In the genomic region with DNA sequence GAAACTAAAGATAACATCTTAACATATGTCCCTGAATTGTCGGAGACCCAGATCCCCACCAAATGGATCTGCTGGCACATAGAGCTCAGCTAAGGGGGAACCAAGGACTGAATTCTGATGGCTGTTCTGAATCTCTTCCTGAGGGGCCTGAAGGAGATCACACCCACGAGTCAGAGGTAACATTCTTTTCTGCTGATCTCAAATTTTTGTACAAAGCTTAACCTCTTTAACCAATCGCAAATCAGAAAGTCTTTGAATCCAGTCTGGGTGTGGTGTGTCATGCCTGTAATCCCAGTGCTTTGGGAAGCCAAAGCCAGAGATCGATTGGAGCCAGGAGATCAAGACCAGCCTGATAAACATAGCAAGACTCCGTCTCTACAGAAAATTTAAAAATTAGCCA, we compare ENCODE assay signal across 18 cellular contexts.
DNase-seq lines count a peak whose midpoint lies in the region; ATAC-seq and TF ChIP-seq lines count a peak whose summit lies in the region.
"Had no signal": no experiment of that assay in that cellular context is flagged by ENCODE, and none has a peak within 500 bp of the region (broad histone marks: within the 10 kb centered on the region; RNA-seq: fewer than 3 reads in every experiment).

No MANE protein-coding gene starts in this region.

- no peak; the same call in 1 of the 2 replicates for ATAC-seq in PC-3
- ATAC-seq in stimulated activated naive CD8-positive, alpha-beta T cell treated with anti-CD3 and anti-CD28 coated beads, Interleukin-15, Interleukin-2, amounts not matched to agents 100 U/mL and 50 U/mL, for 24 hours, result no peak
- no peak for ATAC-seq in HG02588 (IDR thresholded peaks at IDR 0.05; ENCODE audit: unreplicated experiment)
- ATAC-seq in GM18519 (IDR thresholded peaks at IDR 0.05; ENCODE audit: low FRiP score, unreplicated experiment), result no peak

- H2AFZ ChIP-seq in PC-3 (ENCODE audit: low read length), result peak overlapping the region; percentile 21
- H2AFZ ChIP-seq in osteoblast (ENCODE audit: low read length), result peak overlapping the region; percentile 27

- no peaks in the 10 kb centered on the region for H3K9me2 ChIP-seq in PC-3 (replicated peaks; ENCODE audit: low read length)

- no TSS peak for BruUV-seq in PC-3 (replicated peaks; lab: Mats Ljungman, UMichigan)

- DNase-seq in ELF-1 (ENCODE audit: low read depth, low spot score) (peak; percentile 35), PC-3 (peak; percentile 61), endothelial cell (ENCODE audit: low spot score) (no peak), osteoblast (ENCODE audit: insufficient read length, low spot score, missing footprints) (no peak), NCI-H526 (lab: John Stamatoyannopoulos, UW) (no peak)
- DNase-seq in stimulated activated naive CD8-positive, alpha-beta T cell treated with anti-CD3 and anti-CD28 coated beads, Interleukin-15, Interleukin-2, amounts not matched to agents 100 U/mL and 50 U/mL, for 24 hours, result no peak
- DNase-seq: activated B cell treated with CpG ODN at 0.5 μM for 24 hours; adrenal gland; BE2C; head of caudate nucleus; midbrain; NCI-H1694; NCI-H446; nucleus accumbens; stimulated activated CD4-positive, alpha-beta T cell treated with anti-CD3 and anti-CD28 coated beads, Interleukin-4, amount 100 ng/mL, for 1 hour had no signal

- H3K9me3 ChIP-seq in PC-3 (ENCODE audit: low read length) (no peaks in the 10 kb centered on the region), osteoblast (ENCODE audit: low read depth, low read length) (no peaks in the 10 kb centered on the region)
- H3K9me3 ChIP-seq: adrenal gland, BE2C had no signal

- no peaks in the 10 kb centered on the region for H4K20me1 ChIP-seq in PC-3 (ENCODE audit: low read length)
- no peaks in the 10 kb centered on the region for H4K20me1 ChIP-seq in osteoblast (ENCODE audit: insufficient read depth, low read length)

- intact Hi-C loops in PC-3 (cut with micrococcal nuclease), result no loop called here

- no peak overlapping the region for H3K9ac ChIP-seq in PC-3 (ENCODE audit: low read length)

- H3K36me3 ChIP-seq in PC-3 (ENCODE audit: low read depth, low read length), result no peaks in the 10 kb centered on the region
- H3K36me3 ChIP-seq in osteoblast (ENCODE audit: insufficient read depth, low read length), result no peaks in the 10 kb centered on the region
- H3K36me3 ChIP-seq: adrenal gland, BE2C had no signal

- peak overlapping the region; percentile 76 for H3K27ac Mint-ChIP-seq in endothelial cell (ENCODE audit: unreplicated experiment)
- H3K27ac Mint-ChIP-seq: activated B cell treated with CpG ODN at 0.5 μM for 24 hours; activated T-helper 2 cell treated with anti-CD3 and anti-CD28 coated beads, Interferon-gamma antibody, Interleukin-2, Interleukin-4, amounts not matched to agents 10 μg/mL and 5 μg/mL and 100 μg/mL, durations not matched to agents 14 hours and 24 hours and 36 hours had no signal

- POLR2A ChIA-PET in PC-3 (lab: Charles Lee; ENCODE audit: unreplicated experiment), result no interaction called here

- H3K9me3 Mint-ChIP-seq in endothelial cell (ENCODE audit: unreplicated experiment), result no peaks in the 10 kb centered on the region
- H3K9me3 Mint-ChIP-seq: activated B cell treated with CpG ODN at 0.5 μM for 24 hours; activated T-helper 2 cell treated with anti-CD3 and anti-CD28 coated beads, Interferon-gamma antibody, Interleukin-2, Interleukin-4, amounts not matched to agents 10 μg/mL and 5 μg/mL and 100 μg/mL, durations not matched to agents 14 hours and 24 hours and 36 hours had no signal

- H3K27ac ChIP-seq in PC-3 (ENCODE audit: low read length) (no peak overlapping the region), osteoblast (ENCODE audit: low read depth, low read length) (no peak overlapping the region)
- H3K27ac ChIP-seq: adrenal gland had no signal

- no peaks in the 10 kb centered on the region for H3F3A ChIP-seq in PC-3 (ENCODE audit: low read length, unreplicated experiment)

- peaks cover 19% of the 10 kb centered on the region for H3K4me1 Mint-ChIP-seq in endothelial cell (ENCODE audit: unreplicated experiment)
- H3K4me1 Mint-ChIP-seq: activated B cell treated with CpG ODN at 0.5 μM for 24 hours had no signal

- H3K36me3 Mint-ChIP-seq in endothelial cell (ENCODE audit: low read depth, unreplicated experiment), result no peaks in the 10 kb centered on the region

- TF ChIP-seq CTCF in PC-3 (conservative IDR thresholded peaks at IDR 0.05; ENCODE audit: low read depth, low read length), result no peak
- no peak for TF ChIP-seq CTCF in endothelial cell (IDR thresholded peaks at IDR 0.05; ENCODE audit: unreplicated experiment)
- no peak for TF ChIP-seq CTCF in osteoblast (IDR thresholded peaks at IDR 0.05; ENCODE audit: extremely low read depth, low read depth, low read length)

- no peak overlapping the region for H3K4me3 ChIP-seq in PC-3 (ENCODE audit: low read length)
- no peak overlapping the region for H3K4me3 ChIP-seq in osteoblast (ENCODE audit: insufficient read depth, low read length)
- H3K4me3 ChIP-seq: adrenal gland had no signal

- H3K79me2 ChIP-seq in PC-3 (ENCODE audit: low read length), result no peaks in the 10 kb centered on the region
- H3K79me2 ChIP-seq in osteoblast (ENCODE audit: insufficient read depth, low read length), result no peaks in the 10 kb centered on the region

- H3K4me2 ChIP-seq in PC-3 (ENCODE audit: low read length) (no peak overlapping the region), osteoblast (ENCODE audit: insufficient read depth, low read length) (no peak overlapping the region)

- H3K4me1 ChIP-seq in PC-3 (ENCODE audit: insufficient read depth, low read length) (peaks cover 12% of the 10 kb centered on the region; the same call in 1 of the 2 replicates), osteoblast (ENCODE audit: insufficient read depth, low read length) (no peaks in the 10 kb centered on the region)
- H3K4me1 ChIP-seq: adrenal gland, BE2C had no signal

- H3K4me3 Mint-ChIP-seq in endothelial cell (ENCODE audit: unreplicated experiment), result no peak overlapping the region
- H3K4me3 Mint-ChIP-seq: activated B cell treated with CpG ODN at 0.5 μM for 24 hours had no signal

- CTCF ChIA-PET in PC-3 (lab: Charles Lee), result no interaction called here

- H3K27me3 ChIP-seq in PC-3 (ENCODE audit: low read length) (no peaks in the 10 kb centered on the region), osteoblast (ENCODE audit: insufficient read depth, low read length) (no peaks in the 10 kb centered on the region)
- H3K27me3 ChIP-seq: adrenal gland, BE2C had no signal

- peaks cover 7% of the 10 kb centered on the region for H3K27me3 Mint-ChIP-seq in endothelial cell (ENCODE audit: unreplicated experiment)
- H3K27me3 Mint-ChIP-seq: activated B cell treated with CpG ODN at 0.5 μM for 24 hours had no signal

Comparison
In these comparisons a context has a peak if more than half of its experiments do, and no peak if none do; other contexts are left out.
1. DNase-seq: peak in ELF-1 (single experiment) and PC-3 (single experiment); none in endothelial cell (single experiment), osteoblast (single experiment), stimulated activated naive CD8-positive, alpha-beta T cell treated with anti-CD3 and anti-CD28 coated beads, Interleukin-15, Interleukin-2, amounts not matched to agents 100 U/mL and 50 U/mL, for 24 hours (single experiment) and NCI-H526 (0 of 2).